ENCODE assay signal across 21 cellular contexts in the genomic region with DNA sequence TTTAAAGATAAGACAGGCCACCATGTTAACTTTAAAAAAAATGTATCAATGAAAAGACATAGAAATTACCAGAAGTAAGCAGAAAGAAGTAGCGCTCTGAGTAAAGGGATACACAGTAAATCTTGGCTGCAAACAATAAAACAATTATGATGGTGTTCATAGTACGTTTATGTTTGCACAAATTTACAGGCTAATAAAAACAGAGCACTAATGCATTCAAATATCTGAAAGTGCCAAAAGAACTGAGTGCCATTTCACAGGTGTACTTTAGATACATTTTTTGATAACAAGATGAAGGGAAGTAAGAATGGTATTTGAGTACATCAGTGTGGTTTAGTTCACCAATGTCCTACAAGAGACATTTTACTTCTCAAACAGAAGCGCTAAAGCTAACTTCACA. TPM values are rescaled to one million over a fixed set of nuclear protein-coding genes. Genes with fewer than 3 reads are reported as not detected.
"Had no signal": no experiment of that assay in that cellular context is flagged by ENCODE, and none has a peak within 500 bp of the region (broad histone marks: within the 10 kb centered on the region; RNA-seq: fewer than 3 reads in every experiment).

No MANE protein-coding gene starts in this region.

- H3K27ac ChIP-seq: adrenal gland, breast epithelium, SJCRH30, WERI-Rb-1 had no signal

- H3K4me2 ChIP-seq: SK-N-SH had no signal

- H3K27me3 ChIP-seq: adrenal gland, breast epithelium, SJCRH30 had no signal

- H3K9ac ChIP-seq: SK-N-SH had no signal

- H3K9me3 ChIP-seq: adrenal gland, breast epithelium, SJCRH30, SK-N-SH had no signal

- H3K4me1 ChIP-seq: adrenal gland, breast epithelium, SJCRH30 had no signal

- H3K4me3 ChIP-seq: adrenal gland, breast epithelium, SJCRH30 had no signal

- DNase-seq: activated CD4-positive, alpha-beta memory T cell treated with anti-CD3 and anti-CD28 coated beads, Interleukin-2, amount 10 ng/mL, durations not matched to agents 7 days and 5 days; activated CD4-positive, alpha-beta T cell treated with anti-CD3 and anti-CD28 coated beads for 36 hours; activated CD4-positive, alpha-beta T cell treated with anti-CD3 and anti-CD28 coated beads, Interleukin-2, amount 50 U/mL, for 1 hour; activated CD8-positive, alpha-beta memory T cell treated with anti-CD3 and anti-CD28 coated beads, Interleukin-2, amount 50 U/mL, for 4 hours; activated naive CD4-positive, alpha-beta T cell treated with anti-CD3 and anti-CD28 coated beads, Interleukin-2, amount 50 U/mL, for 16 hours; activated naive CD8-positive, alpha-beta T cell treated with anti-CD3 and anti-CD28 coated beads, Interleukin-2, amount 10 ng/mL, durations not matched to agents 7 days and 5 days; activated T-cell treated with anti-CD3 and anti-CD28 coated beads, Interleukin-2, amount 50 U/mL, for 72 hours; adrenal gland; central memory CD4-positive, alpha-beta T cell; NCI-H1105 treated with DMSO at 0.1 percent for 48 hours; NCI-H1436 treated with DMSO at 0.1 percent for 48 hours; NCI-H187; NCI-H2081; NCI-H510A treated with DMSO at 0.1 percent for 48 hours; PC-3; SJCRH30; SK-N-SH; T-helper 1 cell; WERI-Rb-1 had no signal

- ATAC-seq: activated CD4-positive, alpha-beta T cell treated with anti-CD3 and anti-CD28 coated beads for 36 hours; activated T-cell treated with anti-CD3 and anti-CD28 coated beads, Interleukin-2, amount 50 U/mL, for 72 hours; PC-3 had no signal

- H3K36me3 ChIP-seq: adrenal gland, breast epithelium, SJCRH30, WERI-Rb-1 had no signal

RNA-seq across cellular contexts. Expression of a gene that starts 32.9 kb away (rescaled TPM):
- total RNA-seq: activated CD4-positive, alpha-beta memory T cell treated with anti-CD3 and anti-CD28 coated beads, Interleukin-2, amount 10 ng/mL, durations not matched to agents 7 days and 5 days; activated CD4-positive, alpha-beta T cell treated with anti-CD3 and anti-CD28 coated beads for 36 hours; activated T-cell treated with anti-CD3 and anti-CD28 coated beads, Interleukin-2, amount 50 U/mL, for 72 hours; PC-3; T-helper 2 cell treated with Interferon-gamma antibody and Interleukin-4, amounts not matched to agents 100 ng/mL and 5 ng/mL, for 36 hours had no signal
